In genomic region chr3:30605706-30606300, GRCh38 we compare ENCODE assay signal across 9 cellular contexts. TPM values are rescaled to one million over a fixed set of nuclear protein-coding genes. Genes with fewer than 3 reads are reported as not detected.
DNase-seq lines count a peak whose midpoint lies in the region; ATAC-seq, FAIRE-seq and TF ChIP-seq lines count a peak whose summit lies in the region.
"Had no signal": no experiment of that assay in that cellular context is flagged by ENCODE, and none has a peak within 500 bp of the region (broad histone marks: within the 10 kb centered on the region; RNA-seq: fewer than 3 reads in every experiment).

No MANE protein-coding gene starts in this region.

- no peak for DNase-seq in cardiac muscle cell (ENCODE audit: low read depth in 1 of 2, low spot score in 1 of 2)
- DNase-seq in Right ventricle myocardium superior = no peak
- peak; percentile 57 for DNase-seq in bronchial epithelial cell (ENCODE audit: low read depth)
- no peak for DNase-seq in mesendoderm
- no peak for DNase-seq in germinal center (ENCODE audit: low spot score)

- H3K23ac ChIP-seq in mesendoderm (ENCODE audit: low read length) = no peak overlapping the region

- H2BK5ac ChIP-seq in mesendoderm (ENCODE audit: low read length) = peak overlapping the region; percentile 25

- H2BK15ac ChIP-seq in mesendoderm (replicated peaks; ENCODE audit: low read depth) = peak overlapping the region; percentile 85

- H3K4ac ChIP-seq in mesendoderm (ENCODE audit: low read depth, low read length) = peak overlapping the region; percentile 22

- H2AK5ac ChIP-seq in mesendoderm (ENCODE audit: low read length) = no peak overlapping the region

- H3K56ac ChIP-seq in mesendoderm (ENCODE audit: low read length) = peak overlapping the region; percentile 91

- H3K18ac ChIP-seq in mesendoderm (ENCODE audit: low read length) = peak overlapping the region; percentile 15

- no peaks in the 10 kb centered on the region for H3K9me3 ChIP-seq in cardiac muscle cell (ENCODE audit: low read depth)

- H4K5ac ChIP-seq in mesendoderm (ENCODE audit: low read length) = no peak overlapping the region

- FAIRE-seq in bronchial epithelial cell (lab: Jason Lieb, UNC) = no peak
- FAIRE-seq: G401.6 had no signal

- H3K9ac ChIP-seq in mesendoderm (ENCODE audit: low read length) = peak overlapping the region; percentile 85

- no peak for ATAC-seq in Right ventricle myocardium superior (ENCODE audit: poor library complexity)
- no peak for ATAC-seq in activated CD4-positive, CD25-positive, alpha-beta regulatory T cell treated with anti-CD3 and anti-CD28 coated beads, Interleukin-2, amount 50 U/mL, for 24 hours
- no peak for ATAC-seq in HG02759 (IDR thresholded peaks at IDR 0.05; ENCODE audit: unreplicated experiment)

- no peak for TF ChIP-seq CTCF in cardiac muscle cell (IDR thresholded peaks at IDR 0.05; ENCODE audit: low read depth, low read length)
- no peak for TF ChIP-seq CTCF in bronchial epithelial cell (IDR thresholded peaks at IDR 0.05; ENCODE audit: insufficient read depth, low read length, severe bottlenecking)

- H3K4me1 ChIP-seq in cardiac muscle cell (ENCODE audit: low read depth) = no peaks in the 10 kb centered on the region
- peaks cover 2% of the 10 kb centered on the region for H3K4me1 ChIP-seq in mesendoderm (ENCODE audit: control insufficient read depth, low read depth, low read length)
- peaks cover 2% of the 10 kb centered on the region for H3K4me1 ChIP-seq in urinary bladder (ENCODE audit: insufficient read depth)

- intact Hi-C loops in Right ventricle myocardium superior (cut with DNase I) = loop anchor here (5.0 to 10.0 kb wide), 4 partner anchors 79 to 251 kb away; no protein-coding TSS in a partner anchor

- no peaks in the 10 kb centered on the region for H3K36me3 ChIP-seq in cardiac muscle cell
- no peaks in the 10 kb centered on the region for H3K36me3 ChIP-seq in bronchial epithelial cell (ENCODE audit: control insufficient read depth, insufficient read depth, low read length)
- H3K36me3 ChIP-seq in mesendoderm (ENCODE audit: control insufficient read depth, insufficient read depth, low read length) = no peaks in the 10 kb centered on the region
- H3K36me3 ChIP-seq in urinary bladder (ENCODE audit: insufficient read depth) = no peaks in the 10 kb centered on the region

- no CpG with 5 or more reads among the region's 10 CpGs for WGBS in mesendoderm (ENCODE audit: extremely low coverage, insufficient coverage, low lambda C conversion rate)
- WGBS in urinary bladder = 31% methylated on average over 10 of the region's 10 CpGs

- no peaks in the 10 kb centered on the region for H3K27me3 ChIP-seq in cardiac muscle cell
- H3K27me3 ChIP-seq in bronchial epithelial cell (ENCODE audit: control insufficient read depth, insufficient read depth, low read length) = no peaks in the 10 kb centered on the region
- no peaks in the 10 kb centered on the region for H3K27me3 ChIP-seq in mesendoderm (ENCODE audit: insufficient read depth, low read length, poor library complexity)

- H3K79me2 ChIP-seq in mesendoderm (ENCODE audit: control insufficient read depth, insufficient read depth, low read length) = peaks cover 11% of the 10 kb centered on the region

- peak overlapping the region; percentile 65 for H3K4me3 ChIP-seq in cardiac muscle cell
- H3K4me3 ChIP-seq in bronchial epithelial cell (ENCODE audit: low read depth, low read length) = peak overlapping the region; percentile 92
- peak overlapping the region; percentile 67 for H3K4me3 ChIP-seq in mesendoderm (ENCODE audit: low read length)
- peak overlapping the region; percentile 91 for H3K4me3 ChIP-seq in urinary bladder (ENCODE audit: low read depth, low read length)

- H2BK120ac ChIP-seq in mesendoderm (ENCODE audit: low read depth, low read length) = no peak overlapping the region

- H4K8ac ChIP-seq in mesendoderm (ENCODE audit: low read depth, low read length) = no peak overlapping the region

- peak overlapping the region; percentile 83 for H3K4me2 ChIP-seq in mesendoderm (ENCODE audit: low read length)

- H3K79me1 ChIP-seq in mesendoderm (ENCODE audit: low read length) = peaks cover 3% of the 10 kb centered on the region

- H3K27ac ChIP-seq in cardiac muscle cell = peak overlapping the region; percentile 57
- H3K27ac ChIP-seq in mesendoderm (ENCODE audit: low read depth, low read length) = no peak overlapping the region
- H3K27ac ChIP-seq in urinary bladder (ENCODE audit: low read depth) = peak overlapping the region; percentile 99

RNA-seq across cellular contexts. Expression of gene TGFBR2, which starts 0.6 kb away (rescaled TPM):
- total RNA-seq in cardiac muscle cell (10.4 and 11.2 TPM in 2 replicates), Right ventricle myocardium superior (168 TPM), bronchial epithelial cell (16.0 and 25.5 TPM in 2 replicates), urinary bladder (128 TPM)
- polyA plus RNA-seq in cardiac muscle cell (7.0 and 9.1 TPM in 2 replicates), urinary bladder (161 TPM)
- 2.6 TPM for polyA plus RNA-seq in mesendoderm (2013, experiment 1 of 2)
- 2.6 TPM for polyA plus RNA-seq in mesendoderm (2013, experiment 2 of 2)
